Comparison of ENCODE assay signal across 8 cellular contexts in the genomic region with DNA sequence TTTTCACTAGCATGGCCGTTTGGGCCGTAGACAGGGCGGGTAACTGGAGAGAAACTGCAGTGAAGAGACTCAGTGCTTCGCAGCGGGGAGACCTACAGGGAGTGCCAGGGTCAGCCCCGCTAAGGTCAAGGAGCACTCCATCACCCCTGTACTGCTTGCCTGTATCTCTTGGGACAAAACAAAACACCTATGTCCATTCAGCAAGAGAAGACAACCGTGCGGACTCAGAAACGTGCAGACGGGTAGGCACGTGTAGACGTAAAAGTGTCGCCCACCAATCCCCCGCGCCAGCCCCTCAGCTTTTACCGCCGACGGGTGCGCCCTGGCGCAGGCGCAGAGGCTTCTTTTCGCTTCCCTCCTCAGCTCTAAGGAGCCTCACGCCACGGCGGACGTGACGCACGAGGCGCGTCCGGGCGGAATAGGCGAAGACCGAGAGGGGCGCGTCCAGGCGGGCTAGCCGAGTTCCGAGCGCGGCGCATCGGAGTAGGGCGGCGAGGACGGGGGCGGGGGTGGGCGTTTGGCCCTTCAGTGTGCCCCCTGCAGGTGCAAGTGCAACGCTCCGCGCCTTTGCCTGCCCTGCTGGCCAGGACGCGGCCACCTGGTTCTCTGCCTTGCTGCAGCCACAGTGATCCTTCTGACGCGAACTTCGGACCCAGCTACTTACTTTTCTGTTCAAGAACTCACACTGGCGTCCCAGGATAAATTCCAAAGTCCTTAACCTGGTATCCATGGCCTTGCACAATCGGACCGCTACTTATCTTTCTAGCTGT. TPM values are rescaled to one million over a fixed set of nuclear protein-coding genes. Genes with fewer than 3 reads are reported as not detected.
A peak's percentile ranks its signal among the peaks of the same experiment; 100 is the strongest.
DNase-seq lines count a peak whose midpoint lies in the region; ATAC-seq lines count a peak whose summit lies in the region.

No MANE protein-coding gene starts in this region.

- ATAC-seq in GM21717 (IDR thresholded peaks at IDR 0.05; ENCODE audit: unreplicated experiment) = peak; percentile 59

- WGBS in esophagus, 2 donors = 0% methylated on average over 59 of the region's 59 CpGs

- H3K27me3 ChIP-seq in esophagus (ENCODE audit: control insufficient read depth in 1 of 2, insufficient read depth in 2 of 2, low read length in 2 of 2) (no peaks in the 10 kb centered on the region), muscle layer of colon (ENCODE audit: control insufficient read depth in 1 of 2, insufficient read depth in 2 of 2, low read length in 2 of 2) (no peaks in the 10 kb centered on the region)

- H3K4me1 ChIP-seq in esophagus (ENCODE audit: control insufficient read depth in 2 of 2, insufficient read depth in 2 of 2, low read length in 1 of 2) (no peaks in the 10 kb centered on the region), muscle layer of colon (ENCODE audit: insufficient read depth, low read length) (peaks cover 18% of the 10 kb centered on the region)

- H3K9me3 ChIP-seq in esophagus (ENCODE audit: control insufficient read depth in 2 of 2, insufficient read depth in 1 of 2, low read depth in 1 of 2, low read length in 1 of 2) = no peaks in the 10 kb centered on the region
- H3K9me3 ChIP-seq in muscle layer of colon (ENCODE audit: low read length) = no peaks in the 10 kb centered on the region

- H3K4me3 Mint-ChIP-seq in activated T-cell treated with anti-CD3 and anti-CD28 coated beads, Interleukin-2, amount 50 U/mL, for 24 hours = peak overlapping the region; percentile 80

- H3K36me3 ChIP-seq in esophagus (ENCODE audit: control insufficient read depth in 2 of 2, insufficient read depth in 2 of 2, low read length in 1 of 2) (no peaks in the 10 kb centered on the region), muscle layer of colon (ENCODE audit: insufficient read depth, low read length) (no peaks in the 10 kb centered on the region)

- peak overlapping the region; percentile 77 for H3K4me3 ChIP-seq in Jurkat, Clone E6-1 (ENCODE audit: low read length)
- H3K4me3 ChIP-seq in esophagus (ENCODE audit: low read depth in 1 of 2, low read length in 2 of 2) = peak overlapping the region; percentile 74 to 77
- peak overlapping the region; percentile 95 to 96 for H3K4me3 ChIP-seq in muscle layer of colon (ENCODE audit: low read depth in 1 of 2, low read length in 2 of 2)

- no peaks in the 10 kb centered on the region for H3K9me3 Mint-ChIP-seq in activated T-cell treated with anti-CD3 and anti-CD28 coated beads, Interleukin-2, amount 50 U/mL, for 24 hours

- peaks cover 22% of the 10 kb centered on the region for H3K36me3 Mint-ChIP-seq in activated T-cell treated with anti-CD3 and anti-CD28 coated beads, Interleukin-2, amount 50 U/mL, for 24 hours (ENCODE audit: low read depth)

- DNase-seq in DMS79 treated with DMSO at 0.1 percent for 48 hours (lab: John Stamatoyannopoulos, UW) (peak; percentile 93), OCI-M2 (lab: John Stamatoyannopoulos, UW; ENCODE audit: unreplicated experiment) (peak; percentile 49)
- DNase-seq in Jurkat, Clone E6-1 (ENCODE audit: low read depth, low spot score) = peak; percentile 93
- DNase-seq in activated T-cell treated with anti-CD3 and anti-CD28 coated beads, Interleukin-2, amount 50 U/mL, for 24 hours = peak; percentile 94
- peak; percentile 89 to 90 for DNase-seq in stimulated activated CD8-positive, alpha-beta memory T cell treated with anti-CD3 and anti-CD28 coated beads, Interleukin-7, amount 100 ng/mL, for 1 hour (ENCODE audit: low read depth in 2 of 2)

- H3K4me1 Mint-ChIP-seq in activated T-cell treated with anti-CD3 and anti-CD28 coated beads, Interleukin-2, amount 50 U/mL, for 24 hours (ENCODE audit: low read depth) = peaks cover 59% of the 10 kb centered on the region

- H3K27ac ChIP-seq in esophagus (ENCODE audit: low read depth in 2 of 2, low read length in 1 of 2) = peak overlapping the region; percentile 95 to 97
- peak overlapping the region; percentile 99 for H3K27ac ChIP-seq in muscle layer of colon (ENCODE audit: low read depth, low read length)

- H3K27me3 Mint-ChIP-seq in activated T-cell treated with anti-CD3 and anti-CD28 coated beads, Interleukin-2, amount 50 U/mL, for 24 hours = no peaks in the 10 kb centered on the region

- H3K9ac ChIP-seq in muscle layer of colon (ENCODE audit: low read length) = peak overlapping the region; percentile 72

- H3K27ac Mint-ChIP-seq in activated T-cell treated with anti-CD3 and anti-CD28 coated beads, Interleukin-2, amount 50 U/mL, for 24 hours = peak overlapping the region; percentile 96

RNA-seq across cellular contexts. Expression of a gene that starts 3.3 kb away (rescaled TPM):
- 5.3 TPM for polyA plus RNA-seq in Jurkat, Clone E6-1 (2012; ENCODE audit: insufficient read depth, insufficient read length)
- 1 to 10 TPM; 5.5 to 5.8 TPM for polyA plus RNA-seq in esophagus

Comparison
In these comparisons a context has a peak if more than half of its experiments do, and no peak if none do; other contexts are left out.
1. Peak in every context shown above with its lines: DNase-seq, ATAC-seq, H3K4me3 ChIP-seq and H3K27ac ChIP-seq.